ENCODE assay signal across 7 cellular contexts in genomic region chr18:2846241-2846637, GRCh38. TPM values are rescaled to one million over a fixed set of nuclear protein-coding genes. Genes with fewer than 3 reads are reported as not detected.
DNase-seq lines count a peak whose midpoint lies in the region; ATAC-seq and TF ChIP-seq lines count a peak whose summit lies in the region.

No MANE protein-coding gene starts in this region.

- H3K9me3 ChIP-seq in WERI-Rb-1 (ENCODE audit: severe bottlenecking) (no peaks in the 10 kb centered on the region), prostate gland (no peaks in the 10 kb centered on the region)

- DNase-seq in WERI-Rb-1 (no peak), foreskin keratinocyte (peak in 1 of 2 donors; percentile 19), prostate gland (ENCODE audit: low spot score) (no peak), SW 1271 (lab: John Stamatoyannopoulos, UW) (no peak)
- no peak for DNase-seq in stimulated activated naive CD4-positive, alpha-beta T cell treated with Interleukin-2 at 50 U/mL for 16 hours (lab: John Stamatoyannopoulos, UW)

- H3K4me1 ChIP-seq in foreskin keratinocyte (no peaks in the 10 kb centered on the region), prostate gland (replicated peaks) (no peaks in the 10 kb centered on the region)

- H3K36me3 ChIP-seq in WERI-Rb-1, result no peaks in the 10 kb centered on the region
- no peaks in the 10 kb centered on the region for H3K36me3 ChIP-seq in prostate gland

- H3K27ac ChIP-seq in WERI-Rb-1, result no peak overlapping the region
- no peak overlapping the region for H3K27ac ChIP-seq in foreskin keratinocyte
- peak overlapping the region in 1 of 2 donors; percentile 3 for H3K27ac ChIP-seq in prostate gland

- ATAC-seq in GM21423 (IDR thresholded peaks at IDR 0.05; ENCODE audit: unreplicated experiment) (peak; percentile 16), foreskin keratinocyte (peak; percentile 4), HG03097 (IDR thresholded peaks at IDR 0.05; ENCODE audit: low FRiP score, unreplicated experiment) (no peak)

- peak overlapping the region; percentile 40 for H3K4me3 ChIP-seq in WERI-Rb-1 (ENCODE audit: low read depth, low read length)
- H3K4me3 ChIP-seq in prostate gland, result peak overlapping the region; percentile 30 to 39

- intact Hi-C loops in prostate gland (cut with DNase I), result no loop called here

- H3K27me3 ChIP-seq in WERI-Rb-1 (ENCODE audit: insufficient read depth, low read depth, severe bottlenecking) (peaks cover 42% of the 10 kb centered on the region), foreskin keratinocyte (peaks cover 74% of the 10 kb centered on the region), prostate gland (replicated peaks; ENCODE audit: insufficient read depth) (no peaks in the 10 kb centered on the region)

- TF ChIP-seq POLR2A in prostate gland (IDR thresholded peaks at IDR 0.05), result no peak

- 2% methylated on average over 15 of the region's 16 CpGs for WGBS in prostate gland

- TF ChIP-seq CTCF in WERI-Rb-1 (IDR thresholded peaks at IDR 0.05; ENCODE audit: low read depth, low read length) (no peak), foreskin keratinocyte (conservative IDR thresholded peaks at IDR 0.05) (no peak), prostate gland (IDR thresholded peaks at IDR 0.05) (no peak)

RNA-seq across cellular contexts. Expression of gene EMILIN2, which starts 0.6 kb away (rescaled TPM):
- total RNA-seq in foreskin keratinocyte, result 0.42 and 0.65 TPM in 2 replicates
- polyA plus RNA-seq in foreskin keratinocyte, result 0.55 and 0.82 TPM in 2 replicates
- 10 to 100 TPM; 33.6 to 38.6 TPM for total RNA-seq in prostate gland

Comparison
In these comparisons a context has a peak if more than half of its experiments do, and no peak if none do; other contexts are left out.
1. RNA of gene EMILIN2, which starts 0.6 kb away (total RNA-seq): 33.6 to 38.6 TPM in prostate gland; 0.42 to 0.65 TPM in foreskin keratinocyte; every median in the first group is over 10 times any median in the second.